In the genomic region with DNA sequence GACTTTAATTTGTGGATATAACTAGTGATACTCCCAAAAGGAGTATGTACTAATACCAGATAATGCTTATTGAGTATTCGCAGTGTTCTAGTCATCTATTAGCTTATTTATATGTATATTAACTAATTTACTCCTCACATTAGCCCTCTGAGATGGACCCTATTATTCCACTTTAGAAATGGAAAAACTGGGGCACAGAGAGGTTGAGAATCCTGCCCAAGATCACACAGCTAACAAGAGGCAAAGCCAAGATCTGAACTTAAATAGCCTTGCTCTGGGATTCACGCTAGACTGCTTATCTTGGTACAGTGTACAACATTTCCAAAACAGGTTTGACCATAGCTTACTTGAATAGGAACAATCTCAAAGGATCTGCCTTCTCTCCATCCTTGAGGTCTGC, we compare ENCODE assay signal across 30 cellular contexts. TPM values are rescaled to one million over a fixed set of nuclear protein-coding genes. Genes with fewer than 3 reads are reported as not detected.
DNase-seq lines count a peak whose midpoint lies in the region; ATAC-seq, FAIRE-seq and TF ChIP-seq lines count a peak whose summit lies in the region.
"Had no signal": no experiment of that assay in that cellular context is flagged by ENCODE, and none has a peak within 500 bp of the region (broad histone marks: within the 10 kb centered on the region; RNA-seq: fewer than 3 reads in every experiment).

No MANE protein-coding gene starts in this region.

- FAIRE-seq in HTR-8/SVneo (lab: Jason Lieb, UNC), result peak; percentile 93
- FAIRE-seq in K562 (lab: Jason Lieb, UNC), result no peak
- FAIRE-seq: A204.1, G401.6, GM12891, GM19239 had no signal

- CTCF ChIA-PET in K562 (lab: Yijun Ruan, JAX; ENCODE audit: low intra/inter-chr PET ratio), result no interaction called here
- CTCF ChIA-PET in SK-N-SH (lab: Yijun Ruan, JAX), result interaction anchor here (3.4 to 14.4 kb wide), 2 partner anchors 25 to 230 kb away, joined by 11 to 128 read pairs; no protein-coding TSS in a partner anchor

- ATAC-seq in K562, result no peak
- no peak for ATAC-seq in HG03025 (IDR thresholded peaks at IDR 0.05; ENCODE audit: low FRiP score, unreplicated experiment)

- H3K4me3 ChIP-seq in DOHH2 (ENCODE audit: low read length), result 0 out of 2 replicates have a peak overlapping the region, but pooled peaks have one; percentile 23
- H3K4me3 ChIP-seq in OCI-LY1 (ENCODE audit: low read depth, low read length, poor library complexity, severe bottlenecking), result no peak overlapping the region
- H3K4me3 ChIP-seq in K562, result no peak overlapping the region
- H3K4me3 ChIP-seq in SK-N-SH (ENCODE audit: low read depth in 2 of 2, low read length in 1 of 2), result no peak overlapping the region
- H3K4me3 ChIP-seq: BLaER1 had no signal

- peaks cover 40% of the 10 kb centered on the region for H3K79me2 ChIP-seq in DOHH2 (ENCODE audit: control insufficient read depth, low read length)
- no peaks in the 10 kb centered on the region for H3K79me2 ChIP-seq in OCI-LY1 (ENCODE audit: insufficient read depth, low read length)
- H3K79me2 ChIP-seq in K562 (ENCODE audit: control insufficient read depth, insufficient read depth, low read length), result no peaks in the 10 kb centered on the region
- H3K79me2 ChIP-seq in SK-N-SH (ENCODE audit: insufficient read depth), result no peaks in the 10 kb centered on the region

- TF ChIP-seq RAD21 in K562 (CRISPR knock-in tag; conservative IDR thresholded peaks at IDR 0.05 in 1 of 2, IDR thresholded peaks at IDR 0.05 in 1 of 2) (no peak), SK-N-SH (IDR thresholded peaks at IDR 0.05; ENCODE audit: low read length) (no peak)

- H3K27ac ChIP-seq in DOHH2 (ENCODE audit: low read depth, low read length) (peak overlapping the region; percentile 99), OCI-LY1 (ENCODE audit: low read depth, low read length, poor library complexity, severe bottlenecking) (peak overlapping the region; percentile 100), K562 (ENCODE audit: extremely low read depth, low read depth, low read length) (no peak overlapping the region), SK-N-SH (ENCODE audit: low read depth in 2 of 2, low read length in 1 of 2) (no peak overlapping the region)
- H3K27ac ChIP-seq: BLaER1 had no signal

- no peak for TF ChIP-seq CTCF in DOHH2 (IDR thresholded peaks at IDR 0.05; ENCODE audit: low read depth, low read length, poor library complexity, severe bottlenecking)
- no peak for TF ChIP-seq CTCF in OCI-LY1 (IDR thresholded peaks at IDR 0.05; ENCODE audit: low read length)
- TF ChIP-seq CTCF in K562 (IDR thresholded peaks at IDR 0.05 in 2 of 3, conservative IDR thresholded peaks at IDR 0.05 in 1 of 3; ENCODE audit: insufficient read depth in 2 of 3, low read depth in 1 of 3, low read length in 3 of 3), result no peak
- TF ChIP-seq CTCF in SK-N-SH (IDR thresholded peaks at IDR 0.05), result no peak

- TF ChIP-seq POLR2A in K562 (conservative IDR thresholded peaks at IDR 0.05), result no peak

- H3F3A ChIP-seq in DOHH2 (ENCODE audit: control insufficient read depth, insufficient read depth) (peaks cover 71% of the 10 kb centered on the region), OCI-LY1 (ENCODE audit: insufficient read depth, low read length) (peaks cover 12% of the 10 kb centered on the region), SK-N-SH (replicated peaks; ENCODE audit: insufficient read depth) (no peaks in the 10 kb centered on the region)

- intact Hi-C loops in K562 (cut with micrococcal nuclease), result no loop called here

- no peak for DNase-seq in HTR-8/SVneo (ENCODE audit: insufficient read length, low spot score)
- DNase-seq in K562 (ENCODE audit: extremely low read depth in 1 of 4, low spot score in 3 of 4), result no peak
- DNase-seq in NCI-H2227 (lab: John Stamatoyannopoulos, UW; ENCODE audit: unreplicated experiment), result no peak
- DNase-seq in NCI-H82 (lab: John Stamatoyannopoulos, UW), result no peak
- DNase-seq in SK-N-SH, result no peak
- DNase-seq: 8988T; ACHN; BE2C; C1 segment of cervical spinal cord; CD4-positive, alpha-beta memory T cell; CD4-positive, CD25-positive, alpha-beta regulatory T cell; CD8-positive, alpha-beta memory T cell; COR-L47; DMS 273 treated with DMSO at 0.1 percent for 48 hours; DMS153; DMS53; DMS79; DND-41; GF-D8 had no signal

- H3K4me2 ChIP-seq in DOHH2 (ENCODE audit: low read length), result peak overlapping the region; percentile 94
- H3K4me2 ChIP-seq in OCI-LY1 (ENCODE audit: low read length), result no peak overlapping the region
- no peak overlapping the region for H3K4me2 ChIP-seq in K562 (ENCODE audit: insufficient read depth, low read length)
- H3K4me2 ChIP-seq in SK-N-SH, result no peak overlapping the region
- H3K4me2 ChIP-seq: BLaER1 had no signal

- H3K36me3 ChIP-seq in DOHH2 (ENCODE audit: control insufficient read depth, low read length) (peaks cover 5% of the 10 kb centered on the region), OCI-LY1 (ENCODE audit: insufficient read depth, low read length) (no peaks in the 10 kb centered on the region), K562 (ENCODE audit: control insufficient read depth, insufficient read depth, low read length) (no peaks in the 10 kb centered on the region), SK-N-SH (replicated peaks in 1 of 2; ENCODE audit: control insufficient read depth in 1 of 2, insufficient read depth in 2 of 2, low read length in 1 of 2) (no peaks in the 10 kb centered on the region)
- H3K36me3 ChIP-seq: BE2C, BLaER1 had no signal

- H2AFZ ChIP-seq in OCI-LY1 (ENCODE audit: low read length), result no peak overlapping the region
- no peak overlapping the region for H2AFZ ChIP-seq in K562 (ENCODE audit: low read depth, low read length)
- no peak overlapping the region for H2AFZ ChIP-seq in SK-N-SH (ENCODE audit: low read depth)

- H3K9me3 ChIP-seq in DOHH2 (ENCODE audit: control insufficient read depth, insufficient read depth, low read length) (no peaks in the 10 kb centered on the region), OCI-LY1 (ENCODE audit: low read length) (no peaks in the 10 kb centered on the region), K562 (replicated peaks; ENCODE audit: control insufficient read depth, insufficient read depth, low read depth, low read length) (no peaks in the 10 kb centered on the region), SK-N-SH (no peaks in the 10 kb centered on the region)
- H3K9me3 ChIP-seq: BE2C, BLaER1 had no signal

- POLR2A ChIA-PET in K562 (lab: Yijun Ruan, JAX) (no interaction called here), SK-N-SH (lab: Yijun Ruan, JAX) (no interaction called here)

- no TSS peak for BruUV-seq in K562 (replicated peaks; lab: Mats Ljungman, UMichigan)

- no peaks in the 10 kb centered on the region for H4K20me1 ChIP-seq in DOHH2 (ENCODE audit: control insufficient read depth, insufficient read depth, low read depth, low read length)
- no peaks in the 10 kb centered on the region for H4K20me1 ChIP-seq in OCI-LY1 (ENCODE audit: insufficient read depth, low read length)
- peaks cover 4% of the 10 kb centered on the region; the same call in 1 of the 2 replicates for H4K20me1 ChIP-seq in K562 (replicated peaks; ENCODE audit: control insufficient read depth, insufficient read depth, low read length)
- no peaks in the 10 kb centered on the region for H4K20me1 ChIP-seq in SK-N-SH (ENCODE audit: insufficient read depth)
- H4K20me1 ChIP-seq: BLaER1 had no signal

- H3K9ac ChIP-seq in OCI-LY1 (ENCODE audit: low read length) (no peak overlapping the region; the same call in 1 of the 2 replicates), K562 (ENCODE audit: insufficient read depth in 1 of 2, low read depth in 2 of 2, low read length in 2 of 2) (no peak overlapping the region), SK-N-SH (no peak overlapping the region)
- H3K9ac ChIP-seq: BLaER1 had no signal

- H3K9me1 ChIP-seq in K562 (ENCODE audit: control insufficient read depth, insufficient read depth, low read length), result no peaks in the 10 kb centered on the region

- H3K27me3 ChIP-seq in DOHH2 (ENCODE audit: control insufficient read depth, low read length) (no peaks in the 10 kb centered on the region), OCI-LY1 (ENCODE audit: insufficient read depth, low read length) (no peaks in the 10 kb centered on the region), K562 (ENCODE audit: control insufficient read depth in 2 of 2, insufficient read depth in 2 of 2, low read length in 2 of 2) (peaks cover 35 to 44% of the 10 kb centered on the region in 2 experiments; a peak in 4 of 5 replicates), SK-N-SH (ENCODE audit: insufficient read depth) (0 out of 2 replicates have a peak, but pooled peaks cover 3% of the 10 kb centered on the region)
- H3K27me3 ChIP-seq: BE2C had no signal

- WGBS in K562 (ENCODE audit: insufficient coverage, low coverage, missing lambda C conversion rate), result 0% methylated on average over 2 of the region's 2 CpGs
- WGBS in SK-N-SH (ENCODE audit: low lambda C conversion rate), result 44% methylated on average over 2 of the region's 2 CpGs

- H3K4me1 ChIP-seq in DOHH2 (ENCODE audit: control insufficient read depth, low read length) (peaks cover 97% of the 10 kb centered on the region), OCI-LY1 (ENCODE audit: insufficient read depth, low read length, severe bottlenecking) (peaks cover 100% of the 10 kb centered on the region), K562 (replicated peaks in 1 of 2; ENCODE audit: control insufficient read depth in 2 of 2, insufficient read depth in 2 of 2, low read length in 2 of 2) (no peaks in the 10 kb centered on the region), SK-N-SH (ENCODE audit: control insufficient read depth in 1 of 2, insufficient read depth in 2 of 2, low read depth in 1 of 2, low read length in 1 of 2) (no peaks in the 10 kb centered on the region; a peak in 1 of 4 replicates)
- H3K4me1 ChIP-seq: BE2C had no signal

- TF ChIP-seq EP300 in K562 (IDR thresholded peaks at IDR 0.05; ENCODE audit: low read length) (no peak), SK-N-SH (IDR thresholded peaks at IDR 0.05; ENCODE audit: borderline replicate concordance in 1 of 2, low read depth in 1 of 2, low read length in 1 of 2) (no peak)

- H3K9me2 ChIP-seq in DOHH2 (replicated peaks; ENCODE audit: control insufficient read depth, low read length), result no peaks in the 10 kb centered on the region
- H3K9me2 ChIP-seq in OCI-LY1 (ENCODE audit: low read depth, low read length), result no peaks in the 10 kb centered on the region
- H3K9me2 ChIP-seq in SK-N-SH, result no peaks in the 10 kb centered on the region

- in situ Hi-C loops in K562 (cut with MboI), result no loop called here

RNA-seq across cellular contexts. Expression of gene SPO11, which starts 8.5 kb away (rescaled TPM):
- not detected in 2 replicates for total RNA-seq in K562 (2011; cell fraction: chromatin; rRNA removed; ENCODE audit: low replicate concordance)
- total RNA-seq in K562 (2011; cell fraction: nucleolus; rRNA removed), result not detected in 2 replicates
- not detected in 2 replicates for total RNA-seq in K562 (2011; cell fraction: nucleoplasm; rRNA removed)
- total RNA-seq in K562 (2014; rRNA removed), result not detected in 2 replicates
- total RNA-seq in K562 (2014; rRNA removed; fragmentation: Illumina TruSeq; extraction: Trizol), result not detected in 2 replicates
- total RNA-seq in K562 (2015; rRNA removed; fragmentation: Illumina TruSeq; extraction: Trizol), result not detected in 2 replicates
- not detected in 2 replicates for total RNA-seq in K562 (2021)
- polyA plus RNA-seq in K562 (2011; rRNA removed), result not detected in 2 replicates
- polyA plus RNA-seq in K562 (2011; cell fraction: cytosol; rRNA removed), result not detected in 2 replicates
- not detected in 2 replicates for polyA plus RNA-seq in K562 (2011; cell fraction: nucleus; rRNA removed)
- not detected in 2 replicates for polyA plus RNA-seq in K562 (2012)
- not detected in 2 replicates for polyA plus RNA-seq in K562 (2014; fragmentation: Illumina TruSeq; extraction: Trizol)
- polyA plus RNA-seq in K562 (2014; fragmentation: Nextera tagmentation; extraction: Ambion mirVana), result not detected
- not detected in 2 replicates for polyA plus RNA-seq in K562 (2014; rRNA removed)
- not detected in 2 replicates for polyA minus RNA-seq in K562 (2011; rRNA and poly(A)+ RNA removed)
- not detected in 2 replicates for polyA minus RNA-seq in K562 (2011; cell fraction: cytosol; rRNA and poly(A)+ RNA removed)
- not detected in 2 replicates for polyA minus RNA-seq in K562 (2011; cell fraction: nucleus; rRNA and poly(A)+ RNA removed)
- not detected in 2 replicates for polyA plus RNA-seq in SK-N-SH (2012; rRNA removed)
- not detected in 2 replicates for polyA plus RNA-seq in SK-N-SH (2012; cell fraction: cytosol; rRNA removed)
- polyA plus RNA-seq in SK-N-SH (2012; cell fraction: nucleus; rRNA removed), result not detected in 2 replicates
- total RNA-seq: A673; CD4-positive, alpha-beta memory T cell; CD4-positive, CD25-positive, alpha-beta regulatory T cell; CD8-positive, alpha-beta memory T cell had no signal
- polyA plus RNA-seq: AG04450; CD14-positive monocyte; CD4-positive, alpha-beta memory T cell; CD4-positive, CD25-positive, alpha-beta regulatory T cell; CD8-positive, alpha-beta memory T cell had no signal

RNA-seq across cellular contexts. Expression of gene RAE1, which starts 29.9 kb away (rescaled TPM):
- total RNA-seq in K562 (2011; cell fraction: chromatin; rRNA removed; ENCODE audit: low replicate concordance), result 95.3 and 106 TPM in 2 replicates
- 55.4 and 62.8 TPM in 2 replicates for total RNA-seq in K562 (2011; cell fraction: nucleolus; rRNA removed)
- 67.5 and 71.1 TPM in 2 replicates for total RNA-seq in K562 (2011; cell fraction: nucleoplasm; rRNA removed)
- total RNA-seq in K562 (2014; rRNA removed) (40.8 and 60.8 TPM in 2 replicates), K562 (2014; rRNA removed; fragmentation: Illumina TruSeq; extraction: Trizol) (77.7 and 81.1 TPM in 2 replicates), K562 (2015; rRNA removed; fragmentation: Illumina TruSeq; extraction: Trizol) (82.6 and 84.9 TPM in 2 replicates), K562 (2021) (68.7 and 70.5 TPM in 2 replicates)
- polyA plus RNA-seq in K562 (2011; rRNA removed) (49.8 and 52.2 TPM in 2 replicates), K562 (2014; fragmentation: Illumina TruSeq; extraction: Trizol) (100 and 104 TPM in 2 replicates), K562 (2014; fragmentation: Nextera tagmentation; extraction: Ambion mirVana) (100 to 1,000 TPM; 223 to 248 TPM), K562 (2014; rRNA removed) (33.7 and 62.4 TPM in 2 replicates), SK-N-SH (2012; rRNA removed) (57.5 and 82.4 TPM in 2 replicates)
- 54.7 and 109 TPM in 2 replicates for polyA plus RNA-seq in K562 (2011; cell fraction: cytosol; rRNA removed)
- polyA plus RNA-seq in K562 (2011; cell fraction: nucleus; rRNA removed), result 88.3 and 89.8 TPM in 2 replicates
- polyA plus RNA-seq in K562 (2012), result 45.2 and 61.8 TPM in 2 replicates
- polyA minus RNA-seq in K562 (2011; rRNA and poly(A)+ RNA removed), result 80.5 and 110 TPM in 2 replicates
- 36.4 and 45.3 TPM in 2 replicates for polyA minus RNA-seq in K562 (2011; cell fraction: cytosol; rRNA and poly(A)+ RNA removed)
- 55.3 and 89.0 TPM in 2 replicates for polyA minus RNA-seq in K562 (2011; cell fraction: nucleus; rRNA and poly(A)+ RNA removed)
- 69.1 and 85.4 TPM in 2 replicates for polyA plus RNA-seq in SK-N-SH (2012; cell fraction: cytosol; rRNA removed)
- 94.1 and 101 TPM in 2 replicates for polyA plus RNA-seq in SK-N-SH (2012; cell fraction: nucleus; rRNA removed)

RNA-seq across cellular contexts. Expression of gene BMP7, which starts 54.7 kb away (rescaled TPM):
- not detected in 2 replicates for total RNA-seq in K562 (2011; cell fraction: chromatin; rRNA removed; ENCODE audit: low replicate concordance)
- not detected in 2 replicates for total RNA-seq in K562 (2011; cell fraction: nucleolus; rRNA removed)
- total RNA-seq in K562 (2011; cell fraction: nucleoplasm; rRNA removed), result not detected in 2 replicates
- not detected in 2 replicates for total RNA-seq in K562 (2014; rRNA removed)
- not detected in 2 replicates for total RNA-seq in K562 (2014; rRNA removed; fragmentation: Illumina TruSeq; extraction: Trizol)
- not detected in 2 replicates for total RNA-seq in K562 (2015; rRNA removed; fragmentation: Illumina TruSeq; extraction: Trizol)
- 0.13 and 0.18 TPM in 2 replicates for total RNA-seq in K562 (2021)
- not detected in 2 replicates for polyA plus RNA-seq in K562 (2011; rRNA removed)
- not detected in 2 replicates for polyA plus RNA-seq in K562 (2011; cell fraction: cytosol; rRNA removed)
- polyA plus RNA-seq in K562 (2011; cell fraction: nucleus; rRNA removed), result not detected in 2 replicates
- 0.07 and 0.15 TPM in 2 replicates for polyA plus RNA-seq in K562 (2012)
- not detected in 2 replicates for polyA plus RNA-seq in K562 (2014; fragmentation: Illumina TruSeq; extraction: Trizol)
- not detected for polyA plus RNA-seq in K562 (2014; fragmentation: Nextera tagmentation; extraction: Ambion mirVana)
- polyA plus RNA-seq in K562 (2014; rRNA removed), result not detected in 2 replicates
- polyA minus RNA-seq in K562 (2011; rRNA and poly(A)+ RNA removed), result not detected in 2 replicates
- polyA minus RNA-seq in K562 (2011; cell fraction: cytosol; rRNA and poly(A)+ RNA removed), result not detected in 2 replicates
- polyA minus RNA-seq in K562 (2011; cell fraction: nucleus; rRNA and poly(A)+ RNA removed), result not detected in 2 replicates
- polyA plus RNA-seq in SK-N-SH (2012; rRNA removed), result 0.10 TPM in 1 of 2 replicates, not detected in the other
- 0.03 and 0.12 TPM in 2 replicates for polyA plus RNA-seq in SK-N-SH (2012; cell fraction: cytosol; rRNA removed)
- polyA plus RNA-seq in SK-N-SH (2012; cell fraction: nucleus; rRNA removed), result 0.02 and 0.40 TPM in 2 replicates
- total RNA-seq: CD4-positive, alpha-beta memory T cell; CD4-positive, CD25-positive, alpha-beta regulatory T cell; CD8-positive, alpha-beta memory T cell had no signal
- polyA plus RNA-seq: AG04450; CD14-positive monocyte; CD4-positive, alpha-beta memory T cell; CD4-positive, CD25-positive, alpha-beta regulatory T cell; CD8-positive, alpha-beta memory T cell had no signal

Comparison
In these comparisons a context has a peak if more than half of its experiments do, and no peak if none do; other contexts are left out.
1. H3K27ac ChIP-seq: peak in DOHH2 (single experiment) and OCI-LY1 (single experiment); none in K562 (single experiment) and SK-N-SH (0 of 2).